ENCODE assay signal across 9 cellular contexts in genomic region chr5:142924135-142924883, GRCh38.
DNase-seq lines count a peak whose midpoint lies in the region; ATAC-seq and TF ChIP-seq lines count a peak whose summit lies in the region.
"Had no signal": no experiment of that assay in that cellular context is flagged by ENCODE, and none has a peak within 500 bp of the region (broad histone marks: within the 10 kb centered on the region; RNA-seq: fewer than 3 reads in every experiment).

No MANE protein-coding gene starts in this region.

- TF ChIP-seq CTCF in BJ (IDR thresholded peaks at IDR 0.05; ENCODE audit: insufficient read depth, low read depth, low read length), result 0 out of 2 replicates have a peak, but pooled peaks have one; percentile 17
- TF ChIP-seq CTCF in GM12873 (IDR thresholded peaks at IDR 0.05; ENCODE audit: insufficient read depth, low read depth, low read length, missing control alignments), result peak; percentile 40
- TF ChIP-seq CTCF in PC-3 (conservative IDR thresholded peaks at IDR 0.05; ENCODE audit: low read depth, low read length), result peak; percentile 34; the same call in 1 of the 2 replicates
- peak; percentile 33 for TF ChIP-seq CTCF in fibroblast of pulmonary artery (IDR thresholded peaks at IDR 0.05; ENCODE audit: low read length, missing control alignments)

- H3K9ac ChIP-seq in PC-3 (ENCODE audit: low read length), result no peak overlapping the region

- no TSS peak for BruUV-seq in PC-3 (replicated peaks; lab: Mats Ljungman, UMichigan)

- no peaks in the 10 kb centered on the region for H3K27me3 ChIP-seq in BJ (ENCODE audit: control insufficient read depth, insufficient read depth, low read length)
- no peaks in the 10 kb centered on the region for H3K27me3 ChIP-seq in PC-3 (ENCODE audit: low read length)

- no peak overlapping the region for H3K27ac ChIP-seq in PC-3 (ENCODE audit: low read length)

- no peak for ATAC-seq in PC-3
- ATAC-seq in GM21825 (IDR thresholded peaks at IDR 0.05; ENCODE audit: unreplicated experiment), result no peak

- H2AFZ ChIP-seq in PC-3 (ENCODE audit: low read length), result no peak overlapping the region

- no peak overlapping the region for H3K4me2 ChIP-seq in PC-3 (ENCODE audit: low read length)

- H3K4me1 ChIP-seq in PC-3 (ENCODE audit: insufficient read depth, low read length), result peaks cover 31% of the 10 kb centered on the region

- H3K36me3 ChIP-seq in BJ (ENCODE audit: control insufficient read depth, insufficient read depth, low read length) (no peaks in the 10 kb centered on the region), PC-3 (ENCODE audit: low read depth, low read length) (no peaks in the 10 kb centered on the region)

- H3K9me2 ChIP-seq in PC-3 (replicated peaks; ENCODE audit: low read length), result no peaks in the 10 kb centered on the region

- H3K79me2 ChIP-seq in PC-3 (ENCODE audit: low read length), result no peaks in the 10 kb centered on the region

- no peaks in the 10 kb centered on the region for H3F3A ChIP-seq in PC-3 (ENCODE audit: low read length, unreplicated experiment)

- POLR2A ChIA-PET in BJ (lab: Charles Lee), result no interaction called here
- POLR2A ChIA-PET in PC-3 (lab: Charles Lee; ENCODE audit: unreplicated experiment), result no interaction called here

- no peak for DNase-seq in BJ (ENCODE audit: low read depth)
- peak; percentile 15 for DNase-seq in PC-3
- DNase-seq in fibroblast of pulmonary artery (ENCODE audit: low read depth), result peak; percentile 46
- no peak for DNase-seq in germinal center (ENCODE audit: low spot score)
- no peak for DNase-seq in activated T-cell treated with anti-CD3 and anti-CD28 coated beads, Interleukin-2, amount 50 U/mL, for 1 hour
- DNase-seq in NCI-H1105 (lab: John Stamatoyannopoulos, UW), result no peak
- DNase-seq: nephron progenitor cell had no signal

- H3K9me3 ChIP-seq in PC-3 (ENCODE audit: low read length), result no peaks in the 10 kb centered on the region

- CTCF ChIA-PET in BJ (lab: Yijun Ruan, JAX) (interaction anchor here (0.6 to 1.7 kb wide), 2 partner anchors 8 to 467 kb away, joined by 4 to 6 read pairs; no protein-coding TSS in a partner anchor), PC-3 (lab: Charles Lee) (no interaction called here)

- intact Hi-C loops in PC-3 (cut with micrococcal nuclease), result loop anchor here (2.0 to 10.0 kb wide), 3 partner anchors 478 to 1260 kb away; partner anchors contain the start of gene NR3C1

- H3K4me3 ChIP-seq in BJ (ENCODE audit: low read depth, low read length) (no peak overlapping the region), PC-3 (ENCODE audit: low read length) (no peak overlapping the region), fibroblast of pulmonary artery (replicated peaks; ENCODE audit: low read depth, low read length) (no peak overlapping the region)

- no peaks in the 10 kb centered on the region for H4K20me1 ChIP-seq in PC-3 (ENCODE audit: low read length)

Comparison
In these comparisons a context has a peak if more than half of its experiments do, and no peak if none do; other contexts are left out.
1. DNase-seq: peak in PC-3 (single experiment) and fibroblast of pulmonary artery (single experiment); none in BJ (single experiment), germinal center (single experiment), activated T-cell treated with anti-CD3 and anti-CD28 coated beads, Interleukin-2, amount 50 U/mL, for 1 hour (single experiment) and NCI-H1105 (single experiment).
2. Peak in every context shown above with its lines, with median percentiles within 50 percentile points of each other: CTCF ChIP-seq.